8 cellular contexts compared by ENCODE assay signal in the genomic region with DNA sequence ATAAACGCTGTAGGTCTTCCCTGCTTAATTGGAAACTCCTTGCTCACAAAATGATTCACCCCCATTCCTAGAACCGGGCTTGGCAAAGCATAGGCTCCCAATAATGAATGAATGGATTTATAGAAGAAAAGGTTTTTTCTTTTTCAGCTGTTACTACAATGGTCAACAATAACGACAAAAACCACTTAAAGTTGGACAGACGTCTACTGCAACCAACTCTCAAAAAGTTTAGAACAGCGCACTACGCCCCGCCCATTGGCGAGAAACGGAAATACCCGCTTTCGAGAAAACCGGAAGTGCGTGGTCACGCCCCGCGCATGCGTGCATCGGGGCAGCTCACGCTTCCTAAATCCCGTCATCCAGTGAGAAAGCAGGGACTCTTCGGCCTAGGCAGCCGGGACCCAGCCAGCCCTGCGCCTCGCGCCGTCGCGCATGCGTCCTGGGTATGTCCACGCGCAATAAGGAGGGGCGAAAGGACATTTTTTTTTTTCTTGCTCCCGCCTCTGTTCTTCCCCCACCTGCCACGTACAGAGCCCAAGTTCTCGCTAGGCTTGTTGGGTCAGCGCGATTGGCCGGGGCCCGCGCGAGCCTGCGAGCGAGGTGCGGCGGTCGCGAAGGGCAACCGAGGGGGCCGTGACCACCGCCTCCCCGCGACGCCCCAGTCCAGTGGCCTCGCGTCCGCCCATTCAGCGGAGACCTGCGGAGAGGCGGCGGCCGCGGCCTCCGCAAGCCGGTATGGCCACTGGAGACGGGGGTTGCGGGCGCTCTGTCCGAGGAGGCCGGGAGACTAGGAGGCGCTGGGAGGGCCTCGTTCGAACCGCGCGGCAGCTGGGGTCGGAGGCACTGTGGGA. TPM values are rescaled to one million over a fixed set of nuclear protein-coding genes. Genes with fewer than 3 reads are reported as not detected.
DNase-seq lines count a peak whose midpoint lies in the region; ATAC-seq and TF ChIP-seq lines count a peak whose summit lies in the region.

Gene TFG (plus strand): TSS at position 506 of the 851 bp plus-strand sequence. CDS start 4,192 bp downstream, outside the sequence.

- peaks cover 37 to 46% of the 10 kb centered on the region in 2 donors for H3K4me1 Mint-ChIP-seq in natural killer cell

- peak within 1 kb of the TSS; percentile 81 for H3K4me3 ChIP-seq in H7 (ENCODE audit: insufficient read depth, low read depth, low read length)

- DNase-seq in ELF-1 (ENCODE audit: low read depth, low spot score) (peak; percentile 99), H7 (peak; percentile 94), M059J (ENCODE audit: low read depth) (peak; percentile 100), SHP77 (lab: John Stamatoyannopoulos, UW) (peak; percentile 94 to 95), fibroblast of peridontal ligament (ENCODE audit: extremely low read depth) (peak; percentile 100), natural killer cell (peak; percentile 96)
- peak; percentile 95 for DNase-seq in activated effector memory CD4-positive, alpha-beta T cell treated with Interleukin-2 at 50 U/mL for 16 hours
- peak; percentile 95 for DNase-seq in stimulated activated naive CD4-positive, alpha-beta T cell treated with Interleukin-2 at 50 U/mL for 16 hours (lab: John Stamatoyannopoulos, UW)

- H3K4me3 Mint-ChIP-seq in natural killer cell: peak within 1 kb of the TSS; percentile 92

- H3K36me3 ChIP-seq in H7 (replicated peaks; ENCODE audit: control insufficient read depth, insufficient read depth, low read length): peaks cover 2% of the 10 kb centered on the region

- no peaks in the 10 kb centered on the region; the same call in 1 of the 2 replicates for H3K27me3 ChIP-seq in H7 (ENCODE audit: control insufficient read depth, insufficient read depth, low read length)

- no peaks in the 10 kb centered on the region for H3K9me3 Mint-ChIP-seq in natural killer cell

- peak within 1 kb of the TSS; percentile 97 to 98 for H3K27ac Mint-ChIP-seq in natural killer cell

- TF ChIP-seq CTCF in natural killer cell (IDR thresholded peaks at IDR 0.05): no peak

- peaks cover 5% of the 10 kb centered on the region for H3K36me3 Mint-ChIP-seq in natural killer cell

- intact Hi-C loops in natural killer cell (cut with micrococcal nuclease): loop anchor here (1.0 to 10.0 kb wide), 3 partner anchors 308 to 866 kb away; partner anchors contain the start of genes LNP1, PCNP, TBC1D23 and TOMM70

- peak; percentile 89 to 97 (median 92) for ATAC-seq in natural killer cell

- H3K27me3 Mint-ChIP-seq in natural killer cell (ENCODE audit: low read depth in 2 of 2): peaks cover 17 to 28% of the 10 kb centered on the region in 2 donors

RNA-seq across cellular contexts. Expression of gene TFG, which starts in this region (rescaled TPM):
- total RNA-seq in H7 (2014; rRNA removed; shearing (Covaris generic)): 66.4 and 70.9 TPM in 2 replicates
- 175 and 189 TPM in 2 replicates for total RNA-seq in M059J (2014; rRNA removed; shearing (Covaris generic))
- 10 to 100 TPM; 47.6 to 52.8 (median 50.0) TPM for total RNA-seq in natural killer cell

Comparison
In these comparisons a context has a peak if more than half of its experiments do, and no peak if none do; other contexts are left out.
1. Peak in every context shown above with its lines: DNase-seq, ATAC-seq and H3K4me3 ChIP-seq.